Comparison of ENCODE assay signal across 15 cellular contexts in the genomic region with DNA sequence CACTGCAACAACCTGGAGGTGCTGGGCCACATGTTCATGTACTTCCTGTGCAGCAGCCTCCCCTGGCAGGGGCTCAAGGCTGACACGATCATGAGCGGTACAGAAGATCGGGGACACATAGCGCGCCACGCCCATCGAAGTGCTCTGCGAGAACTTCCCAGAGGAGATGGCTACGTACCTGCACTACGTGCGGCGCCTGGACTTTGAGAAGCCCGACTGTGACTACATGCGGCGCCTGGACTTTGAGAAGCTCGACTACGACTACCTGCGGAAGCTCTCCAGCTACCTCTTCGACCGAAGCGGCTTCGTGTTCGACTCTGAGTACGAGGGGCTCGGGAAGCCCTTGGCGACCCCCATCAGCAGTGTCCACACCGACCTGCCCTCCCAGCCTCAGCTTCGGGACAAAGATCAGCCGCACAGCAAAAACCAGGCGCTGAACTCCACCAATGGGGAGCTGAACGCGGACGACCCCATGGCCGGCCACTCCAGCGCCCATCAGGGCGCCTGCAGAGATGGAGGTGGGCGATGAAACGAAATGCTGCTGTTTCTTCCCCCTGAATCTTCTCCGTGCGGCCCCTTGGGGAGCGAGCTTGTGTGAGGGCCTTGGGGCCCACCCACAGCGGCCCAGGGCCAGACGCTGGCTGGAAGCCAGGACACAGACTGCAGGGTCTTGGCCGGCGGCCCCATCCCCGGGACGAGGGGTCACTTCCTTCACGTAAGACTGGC. TPM values are rescaled to one million over a fixed set of nuclear protein-coding genes. Genes with fewer than 3 reads are reported as not detected.
DNase-seq lines count a peak whose midpoint lies in the region; TF ChIP-seq lines count a peak whose summit lies in the region.
"Had no signal": no experiment of that assay in that cellular context is flagged by ENCODE, and none has a peak within 500 bp of the region (broad histone marks: within the 10 kb centered on the region; RNA-seq: fewer than 3 reads in every experiment).

No MANE protein-coding gene starts in this region.

- no peak for TF ChIP-seq POLR2A in sigmoid colon (IDR thresholded peaks at IDR 0.05)

- peaks cover 35 to 50% of the 10 kb centered on the region in 2 donors for H3K36me3 Mint-ChIP-seq in CD4-positive, alpha-beta memory T cell

- intact Hi-C loops in sigmoid colon (cut with DNase I), result no loop called here
- intact Hi-C loops in CD4-positive, alpha-beta memory T cell (cut with micrococcal nuclease), result no loop called here

- H3K4me2 ChIP-seq in BLaER1 (no peak overlapping the region), hepatocyte (no peak overlapping the region)

- no peak overlapping the region for H3K27ac Mint-ChIP-seq in CD4-positive, alpha-beta memory T cell

- TF ChIP-seq CTCF in coronary artery (IDR thresholded peaks at IDR 0.05) (no peak), sigmoid colon (IDR thresholded peaks at IDR 0.05) (no peak), hepatocyte (IDR thresholded peaks at IDR 0.05; ENCODE audit: poor library complexity) (no peak)

- H3K36me3 ChIP-seq in BLaER1, result peaks cover 25% of the 10 kb centered on the region
- H3K36me3 ChIP-seq in sigmoid colon, result peaks cover 0 to 35% (median 10%) of the 10 kb centered on the region in 4 donors
- H3K36me3 ChIP-seq in CD4-positive, alpha-beta memory T cell (ENCODE audit: insufficient read depth, low read length), result peaks cover 6% of the 10 kb centered on the region
- H3K36me3 ChIP-seq in hepatocyte (replicated peaks; ENCODE audit: insufficient read depth, low read depth), result no peaks in the 10 kb centered on the region

- H3K27me3 ChIP-seq in BLaER1, result no peaks in the 10 kb centered on the region
- H3K27me3 ChIP-seq in sigmoid colon, result no peaks in the 10 kb centered on the region
- no peaks in the 10 kb centered on the region for H3K27me3 ChIP-seq in CD4-positive, alpha-beta memory T cell (ENCODE audit: insufficient read depth, low read length)
- H3K27me3 ChIP-seq in hepatocyte, result no peaks in the 10 kb centered on the region
- H3K27me3 ChIP-seq: Peyer's patch had no signal

- DNase-seq in AG20443 (ENCODE audit: low spot score) (peak; percentile 2), coronary artery (ENCODE audit: low spot score) (peak; percentile 59), sigmoid colon (peak; percentile 53), hepatocyte (ENCODE audit: low spot score) (no peak), AML-193 (lab: John Stamatoyannopoulos, UW) (no peak)
- no peak for DNase-seq in CD4-positive, alpha-beta memory T cell
- DNase-seq: COR-L47, GM23248, MM.1S, NCI-H1092, NCI-H2081, NCI-H446 treated with DMSO at 0.1 percent for 48 hours had no signal

- CTCF ChIA-PET in CD4-positive, alpha-beta memory T cell (lab: Charles Lee; ENCODE audit: partially characterized antibody), result interaction anchor here (0.7 kb wide), 1 partner anchor 47 kb away, joined by 3 read pairs; no protein-coding TSS in a partner anchor

- POLR2A ChIA-PET in CD4-positive, alpha-beta memory T cell (lab: Charles Lee; ENCODE audit: partially characterized antibody), result no interaction called here

- no peak for TF ChIP-seq EP300 in sigmoid colon (IDR thresholded peaks at IDR 0.05)

- H3K9me3 Mint-ChIP-seq in CD4-positive, alpha-beta memory T cell, result peaks cover 0 to 12% (median under 1%) of the 10 kb centered on the region in 8 donors

- H3K4me1 ChIP-seq in BLaER1 (no peaks in the 10 kb centered on the region), sigmoid colon (peaks cover 0 to 12% (median 6%) of the 10 kb centered on the region in 4 donors), hepatocyte (ENCODE audit: insufficient read depth) (no peaks in the 10 kb centered on the region)
- H3K4me1 ChIP-seq in CD4-positive, alpha-beta memory T cell (ENCODE audit: insufficient read depth, low read length), result no peaks in the 10 kb centered on the region
- H3K4me1 ChIP-seq: Peyer's patch had no signal

- no peaks in the 10 kb centered on the region for H3K27me3 Mint-ChIP-seq in CD4-positive, alpha-beta memory T cell

- H4K20me1 ChIP-seq in BLaER1, result no peaks in the 10 kb centered on the region
- no peaks in the 10 kb centered on the region for H4K20me1 ChIP-seq in hepatocyte (ENCODE audit: insufficient read depth, poor library complexity, severe bottlenecking)

- no peak overlapping the region for H3K9ac ChIP-seq in BLaER1
- H3K9ac ChIP-seq: GM23248 had no signal

- WGBS in sigmoid colon, 2 donors, result 97 to 98% methylated on average over 48 of the region's 48 CpGs
- WGBS in hepatocyte (ENCODE audit: low lambda C conversion rate, missing lambda C conversion rate), result 99% methylated on average over 48 of the region's 48 CpGs

- H3K4me3 ChIP-seq in BLaER1 (0 out of 2 replicates have a peak overlapping the region, but pooled peaks have one; percentile 18), coronary artery (no peak overlapping the region), sigmoid colon (no peak overlapping the region), hepatocyte (no peak overlapping the region)
- H3K4me3 ChIP-seq in CD4-positive, alpha-beta memory T cell (ENCODE audit: low read length in 2 of 2), result no peak overlapping the region
- H3K4me3 ChIP-seq: GM23248, Peyer's patch, SK-N-MC had no signal

- peaks cover 24% of the 10 kb centered on the region for H3K9me3 ChIP-seq in BLaER1
- peaks cover 0 to 7% (median 0%) of the 10 kb centered on the region in 4 donors for H3K9me3 ChIP-seq in sigmoid colon
- H3K9me3 ChIP-seq in CD4-positive, alpha-beta memory T cell (ENCODE audit: control insufficient read depth in 1 of 2, low read length in 2 of 2), result peaks cover 0 to 4% of the 10 kb centered on the region in 2 donors
- H3K9me3 ChIP-seq in hepatocyte (ENCODE audit: low read depth), result no peaks in the 10 kb centered on the region
- H3K9me3 ChIP-seq: Peyer's patch had no signal

- H3K9me2 ChIP-seq in hepatocyte (replicated peaks; ENCODE audit: insufficient read depth), result no peaks in the 10 kb centered on the region

- no peaks in the 10 kb centered on the region for H3K4me1 Mint-ChIP-seq in CD4-positive, alpha-beta memory T cell

- no peaks in the 10 kb centered on the region for H3K79me2 ChIP-seq in hepatocyte

- H3K27ac ChIP-seq in BLaER1 (no peak overlapping the region), coronary artery (no peak overlapping the region), sigmoid colon (no peak overlapping the region), hepatocyte (no peak overlapping the region)
- no peak overlapping the region for H3K27ac ChIP-seq in CD4-positive, alpha-beta memory T cell (ENCODE audit: low read depth, low read length)
- H3K27ac ChIP-seq: GM23248, Peyer's patch, SK-N-MC had no signal

- no peak overlapping the region for H3K4me3 Mint-ChIP-seq in CD4-positive, alpha-beta memory T cell

- no peak overlapping the region for H2AFZ ChIP-seq in hepatocyte
- H2AFZ ChIP-seq: GM23248 had no signal

RNA-seq across cellular contexts. Expression of a gene that starts 56.5 kb away (rescaled TPM):
- total RNA-seq in sigmoid colon (10 to 100 TPM; 28.5 to 36.8 (median 31.0) TPM), hepatocyte (17.1 and 20.8 TPM in 2 replicates)
- polyA plus RNA-seq in sigmoid colon (1 to 10 TPM; 5.3 to 7.7 (median 6.0) TPM), hepatocyte (11.8 and 14.3 TPM in 2 replicates)
- 10 to 100 TPM; 17.0 to 19.9 TPM for total RNA-seq in CD4-positive, alpha-beta memory T cell
- polyA plus RNA-seq in CD4-positive, alpha-beta memory T cell, result 1 to 10 TPM; 4.6 to 8.0 TPM

Comparison
In these comparisons a context has a peak if more than half of its experiments do, and no peak if none do; other contexts are left out.
1. DNase-seq: peak in AG20443 (single experiment), coronary artery (single experiment) and sigmoid colon (single experiment); none in CD4-positive, alpha-beta memory T cell (0 of 5), hepatocyte (single experiment) and AML-193 (0 of 2).